In the genomic region with DNA sequence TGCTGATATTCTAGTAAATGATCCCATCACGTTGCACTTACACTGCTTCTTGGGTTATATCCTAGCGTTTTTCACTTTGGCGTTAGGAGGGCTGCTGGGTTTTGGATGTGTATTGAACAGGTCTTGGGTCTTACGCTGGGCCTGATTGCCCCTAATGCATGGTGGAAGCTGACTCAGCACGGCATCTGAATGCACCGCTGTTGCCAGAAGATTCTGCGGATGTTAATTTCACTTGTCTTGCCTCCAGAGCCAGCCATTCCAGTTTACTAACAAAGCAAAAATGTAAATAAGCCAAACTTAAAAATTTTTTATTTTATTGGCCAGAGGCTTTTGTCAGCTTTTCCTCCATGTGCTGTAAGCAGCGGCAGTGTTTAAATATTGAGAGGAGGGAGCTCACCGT, we compare ENCODE assay signal across 28 cellular contexts.
A peak's percentile ranks its signal among the peaks of the same experiment; 100 is the strongest.
DNase-seq lines count a peak whose midpoint lies in the region; ATAC-seq and TF ChIP-seq lines count a peak whose summit lies in the region.
"Had no signal": no experiment of that assay in that cellular context is flagged by ENCODE, and none has a peak within 500 bp of the region (broad histone marks: within the 10 kb centered on the region; RNA-seq: fewer than 3 reads in every experiment).

No MANE protein-coding gene starts in this region.

- no peaks in the 10 kb centered on the region for H3F3A ChIP-seq in SK-N-SH (replicated peaks; ENCODE audit: insufficient read depth)

- TF ChIP-seq CTCF in SK-N-SH (IDR thresholded peaks at IDR 0.05) (no peak), chondrocyte (IDR thresholded peaks at IDR 0.05) (no peak), progenitor cell of endocrine pancreas (IDR thresholded peaks at IDR 0.05; ENCODE audit: unreplicated experiment) (no peak), lower leg skin (IDR thresholded peaks at IDR 0.05) (no peak)

- no peaks in the 10 kb centered on the region for H3K9me2 ChIP-seq in SK-N-SH

- POLR2A ChIA-PET in SK-N-SH (lab: Yijun Ruan, JAX), result no interaction called here

- no peaks in the 10 kb centered on the region for H3K27me3 Mint-ChIP-seq in chondrocyte (ENCODE audit: low read depth)
- H3K27me3 Mint-ChIP-seq in progenitor cell of endocrine pancreas, result no peaks in the 10 kb centered on the region
- H3K27me3 Mint-ChIP-seq: activated naive CD4-positive, alpha-beta T cell treated with anti-CD3 and anti-CD28 coated beads, Interleukin-2, amount 10 ng/mL, durations not matched to agents 7 days and 5 days; naive B cell had no signal

- H3K4me3 ChIP-seq in SK-N-SH (ENCODE audit: low read depth in 2 of 2, low read length in 1 of 2) (no peak overlapping the region), lower leg skin (ENCODE audit: low read depth, poor library complexity, severe bottlenecking) (no peak overlapping the region)
- H3K4me3 ChIP-seq: heart right ventricle, suprapubic skin, uterus had no signal

- peaks cover 13% of the 10 kb centered on the region for H3K79me2 ChIP-seq in SK-N-SH (ENCODE audit: insufficient read depth)

- H3K27ac Mint-ChIP-seq in chondrocyte (ENCODE audit: unreplicated experiment) (peak overlapping the region; percentile 18), progenitor cell of endocrine pancreas (peak overlapping the region; percentile 9)
- H3K27ac Mint-ChIP-seq: activated CD8-positive, alpha-beta T cell treated with anti-CD3 and anti-CD28 coated beads, Interleukin-2, amount 10 ng/mL, durations not matched to agents 7 days and 5 days; activated naive CD4-positive, alpha-beta T cell treated with anti-CD3 and anti-CD28 coated beads, Interleukin-2, amount 10 ng/mL, durations not matched to agents 7 days and 5 days had no signal

- CTCF ChIA-PET in SK-N-SH (lab: Yijun Ruan, JAX), result interaction anchor here (1.0 to 1.6 kb wide), 3 partner anchors 9 to 93 kb away, joined by 3 to 5 read pairs (median 4); no protein-coding TSS in a partner anchor

- peak overlapping the region; percentile 65 to 76; a peak in 2 of 4 replicates for H3K27ac ChIP-seq in SK-N-SH (ENCODE audit: low read depth in 2 of 2, low read length in 1 of 2)
- H3K27ac ChIP-seq: 22Rv1, heart right ventricle, RWPE1, suprapubic skin, uterus had no signal

- WGBS in SK-N-SH (ENCODE audit: low lambda C conversion rate), result 98% methylated on average over 9 of the region's 9 CpGs
- 75 to 77% methylated on average over 9 of the region's 9 CpGs for WGBS in lower leg skin, 2 donors

- H3K27me3 ChIP-seq in SK-N-SH (ENCODE audit: insufficient read depth), result no peaks in the 10 kb centered on the region
- H3K27me3 ChIP-seq: BE2C, heart right ventricle, suprapubic skin, uterus had no signal

- no peaks in the 10 kb centered on the region for H3K9me3 ChIP-seq in SK-N-SH
- H3K9me3 ChIP-seq: BE2C, heart right ventricle, suprapubic skin, uterus had no signal

- H3K9me3 Mint-ChIP-seq in chondrocyte (ENCODE audit: low read depth), result no peaks in the 10 kb centered on the region
- no peaks in the 10 kb centered on the region for H3K9me3 Mint-ChIP-seq in progenitor cell of endocrine pancreas (ENCODE audit: low read depth)
- H3K9me3 Mint-ChIP-seq: activated naive CD4-positive, alpha-beta T cell treated with anti-CD3 and anti-CD28 coated beads, Interleukin-2, amount 10 ng/mL, durations not matched to agents 7 days and 5 days; naive B cell had no signal

- H3K4me1 Mint-ChIP-seq in chondrocyte (ENCODE audit: low read depth) (peaks cover 20% of the 10 kb centered on the region), progenitor cell of endocrine pancreas (ENCODE audit: low read depth) (peaks cover 45% of the 10 kb centered on the region)

- DNase-seq in SK-N-SH (no peak), chondrocyte (ENCODE audit: low spot score) (no peak), iPS DF 19.7 (ENCODE audit: low read depth, low spot score) (peak; percentile 30), progenitor cell of endocrine pancreas (ENCODE audit: low spot score, unreplicated experiment) (no peak), lower leg skin (ENCODE audit: low spot score in 2 of 2) (no peak), DMS79 (lab: John Stamatoyannopoulos, UW) (no peak), DMS53 treated with DMSO at 0.1 percent for 48 hours (lab: John Stamatoyannopoulos, UW; ENCODE audit: unreplicated experiment) (no peak)
- DNase-seq: activated CD8-positive, alpha-beta T cell treated with anti-CD3 and anti-CD28 coated beads, Interleukin-2, amount 10 ng/mL, durations not matched to agents 7 days and 5 days; activated naive CD4-positive, alpha-beta T cell treated with anti-CD3 and anti-CD28 coated beads, Interleukin-2, amount 10 ng/mL, durations not matched to agents 7 days and 5 days; activated T-cell treated with anti-CD3 and anti-CD28 coated beads, Interleukin-2, amount 50 U/mL, for 48 hours; anterior cingulate cortex; COR-L47; effector memory CD4-positive, alpha-beta T cell; GOT3; heart right ventricle; kidney; naive B cell; NCI-H1092 treated with DMSO at 0.1 percent for 48 hours; NCI-H446 treated with DMSO at 0.1 percent for 48 hours; posterior cingulate gyrus; T1000; uterus had no signal

- intact Hi-C loops in lower leg skin (cut with DNase I; ENCODE audit: low total_unique reads), result no loop called here

- TF ChIP-seq POLR2A in lower leg skin (IDR thresholded peaks at IDR 0.05), result no peak

- H3K4me1 ChIP-seq in SK-N-SH (ENCODE audit: control insufficient read depth in 1 of 2, insufficient read depth in 2 of 2, low read depth in 1 of 2, low read length in 1 of 2), result peaks cover 17 to 28% of the 10 kb centered on the region in 2 experiments; a peak in 3 of 4 replicates

- no peak for ATAC-seq in SK-N-SH treated with all-trans-retinoic acid at 6 μM for 48 hours
- ATAC-seq: activated CD4-positive, CD25-positive, alpha-beta regulatory T cell treated with anti-CD3 and anti-CD28 coated beads, Interleukin-2, amount 50 U/mL, for 24 hours; activated CD8-positive, alpha-beta T cell treated with anti-CD3 and anti-CD28 coated beads, Interleukin-2, amount 10 ng/mL, durations not matched to agents 7 days and 5 days had no signal

- no peaks in the 10 kb centered on the region for H4K20me1 ChIP-seq in SK-N-SH (ENCODE audit: insufficient read depth)

- no peak overlapping the region for H3K4me3 Mint-ChIP-seq in chondrocyte (ENCODE audit: unreplicated experiment)
- H3K4me3 Mint-ChIP-seq in progenitor cell of endocrine pancreas (ENCODE audit: low read depth), result no peak overlapping the region
- H3K4me3 Mint-ChIP-seq: activated CD8-positive, alpha-beta T cell treated with anti-CD3 and anti-CD28 coated beads, Interleukin-2, amount 10 ng/mL, durations not matched to agents 7 days and 5 days; activated naive CD4-positive, alpha-beta T cell treated with anti-CD3 and anti-CD28 coated beads, Interleukin-2, amount 10 ng/mL, durations not matched to agents 7 days and 5 days; naive B cell had no signal

- H3K36me3 ChIP-seq in SK-N-SH (replicated peaks in 1 of 2; ENCODE audit: control insufficient read depth in 1 of 2, insufficient read depth in 2 of 2, low read length in 1 of 2), result peaks cover 20 to 31% of the 10 kb centered on the region in 2 experiments
- H3K36me3 ChIP-seq: uterus had no signal

- no peak for TF ChIP-seq RAD21 in SK-N-SH (IDR thresholded peaks at IDR 0.05; ENCODE audit: low read length)

- H2AFZ ChIP-seq in SK-N-SH (ENCODE audit: low read depth), result no peak overlapping the region

- no peak overlapping the region for H3K4me2 ChIP-seq in SK-N-SH

- no peak overlapping the region for H3K9ac ChIP-seq in SK-N-SH

- no peak for TF ChIP-seq EP300 in SK-N-SH (IDR thresholded peaks at IDR 0.05; ENCODE audit: borderline replicate concordance in 1 of 2, low read depth in 1 of 2, low read length in 1 of 2)

- H3K36me3 Mint-ChIP-seq in chondrocyte (ENCODE audit: low read depth) (peaks cover 8% of the 10 kb centered on the region), progenitor cell of endocrine pancreas (ENCODE audit: insufficient read depth) (peaks cover 13% of the 10 kb centered on the region)

TF ChIP-seq in SK-N-SH, 30 proteins besides CTCF, POLR2A, EP300 and RAD21:
- no peak for TF ChIP-seq GABPA (IDR thresholded peaks at IDR 0.05; ENCODE audit: low read depth)

TF ChIP-seq in SK-N-SH treated with all-trans-retinoic acid at 6 μM for 48 hours, 23 proteins besides CTCF, POLR2A, EP300 and RAD21 (continues in another document):
- TF ChIP-seq ARNTL (CRISPR knock-in tag; IDR thresholded peaks at IDR 0.05; ENCODE audit: borderline replicate concordance, low read depth) (no peak), CSDC2 (CRISPR knock-in tag; IDR thresholded peaks at IDR 0.05) (no peak), TCF4 (CRISPR knock-in tag; IDR thresholded peaks at IDR 0.05; ENCODE audit: borderline replicate concordance) (no peak), GLIS3 (CRISPR knock-in tag; IDR thresholded peaks at IDR 0.05) (no peak)
- TF ChIP-seq, protein P1, sequence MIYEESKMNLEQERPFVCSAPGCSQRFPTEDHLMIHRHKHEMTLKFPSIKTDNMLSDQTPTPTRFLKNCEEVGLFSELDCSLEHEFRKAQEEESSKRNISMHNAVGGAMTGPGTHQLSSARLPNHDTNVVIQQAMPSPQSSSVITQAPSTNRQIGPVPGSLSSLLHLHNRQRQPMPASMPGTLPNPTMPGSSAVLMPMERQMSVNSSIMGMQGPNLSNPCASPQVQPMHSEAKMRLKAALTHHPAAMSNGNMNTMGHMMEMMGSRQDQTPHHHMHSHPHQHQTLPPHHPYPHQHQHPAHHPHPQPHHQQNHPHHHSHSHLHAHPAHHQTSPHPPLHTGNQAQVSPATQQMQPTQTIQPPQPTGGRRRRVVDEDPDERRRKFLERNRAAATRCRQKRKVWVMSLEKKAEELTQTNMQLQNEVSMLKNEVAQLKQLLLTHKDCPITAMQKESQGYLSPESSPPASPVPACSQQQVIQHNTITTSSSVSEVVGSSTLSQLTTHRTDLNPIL (CRISPR knock-in tag; IDR thresholded peaks at IDR 0.05; ENCODE audit: low read depth), result no peak
- TF ChIP-seq, protein P2, sequence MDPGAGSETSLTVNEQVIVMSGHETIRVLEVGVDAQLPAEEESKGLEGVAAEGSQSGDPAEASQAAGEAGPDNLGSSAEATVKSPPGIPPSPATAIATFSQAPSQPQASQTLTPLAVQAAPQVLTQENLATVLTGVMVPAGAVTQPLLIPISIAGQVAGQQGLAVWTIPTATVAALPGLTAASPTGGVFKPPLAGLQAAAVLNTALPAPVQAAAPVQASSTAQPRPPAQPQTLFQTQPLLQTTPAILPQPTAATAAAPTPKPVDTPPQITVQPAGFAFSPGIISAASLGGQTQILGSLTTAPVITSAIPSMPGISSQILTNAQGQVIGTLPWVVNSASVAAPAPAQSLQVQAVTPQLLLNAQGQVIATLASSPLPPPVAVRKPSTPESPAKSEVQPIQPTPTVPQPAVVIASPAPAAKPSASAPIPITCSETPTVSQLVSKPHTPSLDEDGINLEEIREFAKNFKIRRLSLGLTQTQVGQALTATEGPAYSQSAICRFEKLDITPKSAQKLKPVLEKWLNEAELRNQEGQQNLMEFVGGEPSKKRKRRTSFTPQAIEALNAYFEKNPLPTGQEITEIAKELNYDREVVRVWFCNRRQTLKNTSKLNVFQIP (CRISPR knock-in tag; IDR thresholded peaks at IDR 0.05; ENCODE audit: borderline replicate concordance, low read depth), result no peak
